In genomic region chr19:39846176-39846677, GRCh38 we compare ENCODE assay signal across 8 cellular contexts. TPM values are rescaled to one million over a fixed set of nuclear protein-coding genes. Genes with fewer than 3 reads are reported as not detected.
A peak's percentile ranks its signal among the peaks of the same experiment; 100 is the strongest.
DNase-seq lines count a peak whose midpoint lies in the region; TF ChIP-seq lines count a peak whose summit lies in the region.

FBL (minus strand) TSS chr19:39846379; CDS start chr19:39846300, 79 bp downstream.

- DNase-seq in ELF-1 (ENCODE audit: low read depth, low spot score) = peak; percentile 93
- peak; percentile 89 for DNase-seq in H9
- DNase-seq in MG63 = peak; percentile 93
- peak; percentile 95 to 98 for DNase-seq in SHP77 (lab: John Stamatoyannopoulos, UW)
- DNase-seq in activated gamma-delta T cell (lab: John Stamatoyannopoulos, UW) = peak; percentile 97
- peak; percentile 79 for DNase-seq in fibroblast of the conjunctiva (ENCODE audit: low read depth)
- peak; percentile 98 for DNase-seq in neural crest cell (ENCODE audit: low read depth, low spot score)

- H3K4me1 ChIP-seq in H9 (ENCODE audit: insufficient read depth, low read length) (peaks cover 7% of the 10 kb centered on the region), stomach smooth muscle (ENCODE audit: control insufficient read depth, insufficient read depth, low read length) (peaks cover 27% of the 10 kb centered on the region)

- no peak within 1 kb of the TSS for H2AFZ ChIP-seq in H9 (ENCODE audit: low read length)

- H3K18ac ChIP-seq in H9 (ENCODE audit: insufficient read length, low read depth, low read length) = peak within 1 kb of the TSS; percentile 85

- peak within 1 kb of the TSS; percentile 90 for H3K4me3 ChIP-seq in MG63
- peak within 1 kb of the TSS; percentile 88 to 95 for H3K4me3 ChIP-seq in stomach smooth muscle (ENCODE audit: low read length in 2 of 2)

- H4K91ac ChIP-seq in H9 (ENCODE audit: insufficient read length, low read depth, low read length) = no peak within 1 kb of the TSS

- H3K9ac ChIP-seq in H9 (ENCODE audit: extremely low read depth, insufficient read length, low read length) = peak within 1 kb of the TSS; percentile 81
- H3K9ac ChIP-seq in stomach smooth muscle (ENCODE audit: low read length in 2 of 2) = peak within 1 kb of the TSS; percentile 89 to 90

- H3T11ph ChIP-seq in H9 (ENCODE audit: low read length) = no peak within 1 kb of the TSS

- H3K27me3 ChIP-seq in H9 (ENCODE audit: insufficient read depth, low read length) = no peaks in the 10 kb centered on the region
- H3K27me3 ChIP-seq in MG63 = no peaks in the 10 kb centered on the region
- H3K27me3 ChIP-seq in stomach smooth muscle (ENCODE audit: control insufficient read depth in 1 of 2, insufficient read depth in 2 of 2, low read length in 2 of 2) = no peaks in the 10 kb centered on the region

- H3K4ac ChIP-seq in H9 (ENCODE audit: low read depth, low read length) = no peak within 1 kb of the TSS

- H2AK5ac ChIP-seq in H9 (ENCODE audit: insufficient read length, low read length) = no peak within 1 kb of the TSS

- no peaks in the 10 kb centered on the region for H4K20me1 ChIP-seq in H9 (ENCODE audit: control insufficient read depth, insufficient read depth, insufficient read length)

- no peak within 1 kb of the TSS for H2BK15ac ChIP-seq in H9 (ENCODE audit: low read depth, low read length)

- H3K56ac ChIP-seq in H9 (ENCODE audit: insufficient read length, low read depth, low read length) = no peak within 1 kb of the TSS

- no peak within 1 kb of the TSS for H2BK20ac ChIP-seq in H9 (ENCODE audit: low read depth, low read length, poor library complexity, severe bottlenecking)

- no peak within 1 kb of the TSS for H2BK12ac ChIP-seq in H9 (ENCODE audit: insufficient read length, low read depth, low read length)

- peak within 1 kb of the TSS; percentile 97 to 98 (median 98) for H3K27ac Mint-ChIP-seq in H9
- H3K27ac Mint-ChIP-seq in neural crest cell (ENCODE audit: unreplicated experiment) = peak within 1 kb of the TSS; percentile 97

- peak within 1 kb of the TSS; percentile 82 for H3K4me2 ChIP-seq in H9 (ENCODE audit: insufficient read depth, insufficient read length, low read length)

- H3K27ac ChIP-seq in H9 (ENCODE audit: insufficient read length, low read depth, low read length) (no peak within 1 kb of the TSS), stomach smooth muscle (ENCODE audit: low read length) (peak within 1 kb of the TSS; percentile 79)

- no peaks in the 10 kb centered on the region for H3K9me3 Mint-ChIP-seq in H9
- no peaks in the 10 kb centered on the region for H3K9me3 Mint-ChIP-seq in neural crest cell

- H3K23ac ChIP-seq in H9 (ENCODE audit: insufficient read length, low read depth, low read length) = no peak within 1 kb of the TSS

- peaks cover 41% of the 10 kb centered on the region for H3K79me2 ChIP-seq in H9 (ENCODE audit: insufficient read depth, low read length)

- peak within 1 kb of the TSS; percentile 82 for H3K14ac ChIP-seq in H9 (ENCODE audit: insufficient read depth, low read length)

- TF ChIP-seq CTCF in H9 (conservative IDR thresholded peaks at IDR 0.05) (no peak), neural crest cell (conservative IDR thresholded peaks at IDR 0.05) (no peak)

- peak within 1 kb of the TSS; percentile 36 for H2BK5ac ChIP-seq in H9 (ENCODE audit: insufficient read length, low read length)

- H4K8ac ChIP-seq in H9 (replicated peaks; ENCODE audit: insufficient read length, low read depth, low read length) = no peak within 1 kb of the TSS

- H3K79me1 ChIP-seq in H9 (ENCODE audit: insufficient read depth, low read depth, low read length, poor library complexity, severe bottlenecking) = peaks cover 3% of the 10 kb centered on the region

- H3K36me3 Mint-ChIP-seq in H9 (ENCODE audit: insufficient read depth in 1 of 3, low read depth in 3 of 3) (peaks cover 0 to 8% (median 8%) of the 10 kb centered on the region in 3 experiments; a peak in 4 of 7 replicates), neural crest cell (ENCODE audit: low read depth) (no peaks in the 10 kb centered on the region)

- H3K36me3 ChIP-seq in MG63 (peaks cover 13% of the 10 kb centered on the region), stomach smooth muscle (ENCODE audit: control insufficient read depth in 2 of 2, insufficient read depth in 2 of 2, low read length in 2 of 2) (no peaks in the 10 kb centered on the region)

- H3K27me3 Mint-ChIP-seq in H9 (ENCODE audit: low read depth) = peaks cover 5% of the 10 kb centered on the region; the same call in 1 of the 2 replicates
- no peaks in the 10 kb centered on the region for H3K27me3 Mint-ChIP-seq in neural crest cell (ENCODE audit: low read depth)

- H3K4me1 Mint-ChIP-seq in H9 (peaks cover 47 to 49% of the 10 kb centered on the region in 2 experiments), neural crest cell (peaks cover 38% of the 10 kb centered on the region)

- H3K23me2 ChIP-seq in H9 (ENCODE audit: insufficient read length, low read depth, low read length, poor library complexity, severe bottlenecking) = peaks cover 14% of the 10 kb centered on the region

- H3K4me3 Mint-ChIP-seq in H9 (peak within 1 kb of the TSS; percentile 98 to 99), neural crest cell (peak within 1 kb of the TSS; percentile 81)

- H4K5ac ChIP-seq in H9 (ENCODE audit: insufficient read length, low read depth, low read length) = no peak within 1 kb of the TSS

- H2BK120ac ChIP-seq in H9 (ENCODE audit: low read depth, low read length, poor library complexity, severe bottlenecking) = no peak within 1 kb of the TSS

- H3K9me3 ChIP-seq in H9 (ENCODE audit: control insufficient read depth, low read depth, low read length) = no peaks in the 10 kb centered on the region
- H3K9me3 ChIP-seq in MG63 = no peaks in the 10 kb centered on the region
- H3K9me3 ChIP-seq in stomach smooth muscle (ENCODE audit: control insufficient read depth in 2 of 2, low read length in 2 of 2) = no peaks in the 10 kb centered on the region

- no CpG with 5 or more reads among the region's 47 CpGs for WGBS in H9 (ENCODE audit: extremely low coverage, insufficient read length, low lambda C conversion rate)

RNA-seq across cellular contexts. Expression of gene FBL, which starts in this region (rescaled TPM):
- total RNA-seq in H9 (2021) (621 and 625 TPM in 2 replicates), neural crest cell (473 and 489 TPM in 2 replicates)
- 496 and 588 TPM in 2 replicates for total RNA-seq in MG63 (2014; rRNA removed; shearing (Covaris generic); ENCODE audit: low replicate concordance)
